1 cellular context compared by ENCODE assay signal in genomic region chr1:44946720-44947059, GRCh38.
TF ChIP-seq lines count a peak whose summit lies in the region.

No MANE protein-coding gene starts in this region.

TF ChIP-seq in GM12878, 131 proteins besides CTCF, POLR2A, EP300 and RAD21 (continued from another document):
- TF ChIP-seq JUND (IDR thresholded peaks at IDR 0.05; ENCODE audit: low read depth, low read length) (no peak), ASH2L (IDR thresholded peaks at IDR 0.05; ENCODE audit: borderline replicate concordance, low read depth) (no peak), EGR1 (IDR thresholded peaks at IDR 0.05; ENCODE audit: borderline replicate concordance in 1 of 2, low read depth in 2 of 2, low read length in 2 of 2) (no peak), MTA3 (IDR thresholded peaks at IDR 0.05; ENCODE audit: borderline replicate concordance, low read length) (no peak), ETV6 (conservative IDR thresholded peaks at IDR 0.05 in 1 of 2, IDR thresholded peaks at IDR 0.05 in 1 of 2; ENCODE audit: borderline replicate concordance in 1 of 2, low read depth in 1 of 2) (no peak), ZZZ3 (IDR thresholded peaks at IDR 0.05; ENCODE audit: control insufficient read depth, insufficient read length, low read depth) (no peak), ZNF274 (IDR thresholded peaks at IDR 0.05; ENCODE audit: insufficient read depth, insufficient read length) (no peak), TARDBP (IDR thresholded peaks at IDR 0.05; ENCODE audit: borderline replicate concordance) (no peak), SMAD5 (IDR thresholded peaks at IDR 0.05; ENCODE audit: low read depth) (no peak), SUPT20H (IDR thresholded peaks at IDR 0.05; ENCODE audit: borderline replicate concordance, control insufficient read depth, low read depth, low read length) (no peak), RCOR1 (conservative IDR thresholded peaks at IDR 0.05; ENCODE audit: low read depth, low read length) (no peak), SMC3 (IDR thresholded peaks at IDR 0.05; ENCODE audit: borderline replicate concordance, low read length) (no peak), MYB (IDR thresholded peaks at IDR 0.05; ENCODE audit: borderline replicate concordance, low read depth, low read length) (no peak), BMI1 (IDR thresholded peaks at IDR 0.05; ENCODE audit: borderline replicate concordance) (no peak)
- TF ChIP-seq, protein P1, sequence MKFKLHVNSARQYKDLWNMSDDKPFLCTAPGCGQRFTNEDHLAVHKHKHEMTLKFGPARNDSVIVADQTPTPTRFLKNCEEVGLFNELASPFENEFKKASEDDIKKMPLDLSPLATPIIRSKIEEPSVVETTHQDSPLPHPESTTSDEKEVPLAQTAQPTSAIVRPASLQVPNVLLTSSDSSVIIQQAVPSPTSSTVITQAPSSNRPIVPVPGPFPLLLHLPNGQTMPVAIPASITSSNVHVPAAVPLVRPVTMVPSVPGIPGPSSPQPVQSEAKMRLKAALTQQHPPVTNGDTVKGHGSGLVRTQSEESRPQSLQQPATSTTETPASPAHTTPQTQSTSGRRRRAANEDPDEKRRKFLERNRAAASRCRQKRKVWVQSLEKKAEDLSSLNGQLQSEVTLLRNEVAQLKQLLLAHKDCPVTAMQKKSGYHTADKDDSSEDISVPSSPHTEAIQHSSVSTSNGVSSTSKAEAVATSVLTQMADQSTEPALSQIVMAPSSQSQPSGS (IDR thresholded peaks at IDR 0.05; ENCODE audit: low read length) = no peak
- TF ChIP-seq, protein P2, sequence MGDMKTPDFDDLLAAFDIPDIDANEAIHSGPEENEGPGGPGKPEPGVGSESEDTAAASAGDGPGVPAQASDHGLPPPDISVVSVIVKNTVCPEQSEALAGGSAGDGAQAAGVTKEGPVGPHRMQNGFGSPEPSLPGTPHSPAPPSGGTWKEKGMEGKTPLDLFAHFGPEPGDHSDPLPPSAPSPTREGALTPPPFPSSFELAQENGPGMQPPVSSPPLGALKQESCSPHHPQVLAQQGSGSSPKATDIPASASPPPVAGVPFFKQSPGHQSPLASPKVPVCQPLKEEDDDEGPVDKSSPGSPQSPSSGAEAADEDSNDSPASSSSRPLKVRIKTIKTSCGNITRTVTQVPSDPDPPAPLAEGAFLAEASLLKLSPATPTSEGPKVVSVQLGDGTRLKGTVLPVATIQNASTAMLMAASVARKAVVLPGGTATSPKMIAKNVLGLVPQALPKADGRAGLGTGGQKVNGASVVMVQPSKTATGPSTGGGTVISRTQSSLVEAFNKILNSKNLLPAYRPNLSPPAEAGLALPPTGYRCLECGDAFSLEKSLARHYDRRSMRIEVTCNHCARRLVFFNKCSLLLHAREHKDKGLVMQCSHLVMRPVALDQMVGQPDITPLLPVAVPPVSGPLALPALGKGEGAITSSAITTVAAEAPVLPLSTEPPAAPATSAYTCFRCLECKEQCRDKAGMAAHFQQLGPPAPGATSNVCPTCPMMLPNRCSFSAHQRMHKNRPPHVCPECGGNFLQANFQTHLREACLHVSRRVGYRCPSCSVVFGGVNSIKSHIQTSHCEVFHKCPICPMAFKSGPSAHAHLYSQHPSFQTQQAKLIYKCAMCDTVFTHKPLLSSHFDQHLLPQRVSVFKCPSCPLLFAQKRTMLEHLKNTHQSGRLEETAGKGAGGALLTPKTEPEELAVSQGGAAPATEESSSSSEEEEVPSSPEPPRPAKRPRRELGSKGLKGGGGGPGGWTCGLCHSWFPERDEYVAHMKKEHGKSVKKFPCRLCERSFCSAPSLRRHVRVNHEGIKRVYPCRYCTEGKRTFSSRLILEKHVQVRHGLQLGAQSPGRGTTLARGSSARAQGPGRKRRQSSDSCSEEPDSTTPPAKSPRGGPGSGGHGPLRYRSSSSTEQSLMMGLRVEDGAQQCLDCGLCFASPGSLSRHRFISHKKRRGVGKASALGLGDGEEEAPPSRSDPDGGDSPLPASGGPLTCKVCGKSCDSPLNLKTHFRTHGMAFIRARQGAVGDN (IDR thresholded peaks at IDR 0.05) = no peak
